ENCODE assay signal across 1 cellular context in genomic region chr2:197784956-197785941, GRCh38.
TF ChIP-seq lines count a peak whose summit lies in the region.

Gene BOLL, minus strand, starts transcription at chr2:197785319. Its CDS starts 3,469 bp downstream, at chr2:197781850.

TF ChIP-seq in WTC11, 78 proteins besides CTCF, POLR2A, EP300 and RAD21 (continued from another document):
- TF ChIP-seq, protein P1, sequence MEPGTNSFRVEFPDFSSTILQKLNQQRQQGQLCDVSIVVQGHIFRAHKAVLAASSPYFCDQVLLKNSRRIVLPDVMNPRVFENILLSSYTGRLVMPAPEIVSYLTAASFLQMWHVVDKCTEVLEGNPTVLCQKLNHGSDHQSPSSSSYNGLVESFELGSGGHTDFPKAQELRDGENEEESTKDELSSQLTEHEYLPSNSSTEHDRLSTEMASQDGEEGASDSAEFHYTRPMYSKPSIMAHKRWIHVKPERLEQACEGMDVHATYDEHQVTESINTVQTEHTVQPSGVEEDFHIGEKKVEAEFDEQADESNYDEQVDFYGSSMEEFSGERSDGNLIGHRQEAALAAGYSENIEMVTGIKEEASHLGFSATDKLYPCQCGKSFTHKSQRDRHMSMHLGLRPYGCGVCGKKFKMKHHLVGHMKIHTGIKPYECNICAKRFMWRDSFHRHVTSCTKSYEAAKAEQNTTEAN (CRISPR knock-in tag; IDR thresholded peaks at IDR 0.05) = no peak
- TF ChIP-seq, protein P2, sequence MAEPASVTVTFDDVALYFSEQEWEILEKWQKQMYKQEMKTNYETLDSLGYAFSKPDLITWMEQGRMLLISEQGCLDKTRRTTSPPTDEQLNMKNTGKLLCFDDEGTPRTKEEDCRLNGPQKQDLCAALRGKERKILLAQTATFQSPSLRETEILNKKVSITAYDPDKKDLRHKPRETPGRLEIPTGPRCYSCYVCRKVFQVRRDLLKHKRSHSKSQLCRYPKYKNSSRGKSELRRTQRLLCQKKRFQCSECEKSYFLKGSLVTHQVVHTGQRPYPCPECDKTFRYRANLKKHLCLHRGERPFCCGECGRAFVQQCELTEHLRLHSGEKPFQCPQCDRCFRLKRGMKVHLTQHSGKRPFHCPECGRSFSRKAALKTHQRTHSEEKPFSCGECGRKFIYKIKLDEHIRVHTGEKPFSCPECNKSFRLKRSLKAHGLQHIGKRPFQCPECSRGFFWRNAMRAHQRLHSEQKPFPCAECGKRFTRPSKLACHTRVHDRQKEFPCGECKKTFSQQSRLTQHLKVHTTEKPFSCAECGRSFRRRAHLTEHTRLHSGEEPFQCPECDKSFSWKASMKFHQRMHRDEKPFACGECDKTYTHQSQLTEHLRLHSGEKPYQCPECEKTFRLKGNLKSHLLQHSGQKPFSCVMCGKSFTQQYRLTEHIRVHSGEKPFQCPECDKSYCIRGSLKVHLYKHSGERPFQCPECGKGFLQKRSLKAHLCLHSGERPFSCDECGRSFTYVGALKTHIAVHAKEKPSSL (CRISPR knock-in tag; conservative IDR thresholded peaks at IDR 0.05) = no peak
